Comparison of ENCODE assay signal across 7 cellular contexts in genomic region chr2:68653538-68653982, GRCh38. TPM values are rescaled to one million over a fixed set of nuclear protein-coding genes. Genes with fewer than 3 reads are reported as not detected.
A peak's percentile ranks its signal among the peaks of the same experiment; 100 is the strongest.
DNase-seq lines count a peak whose midpoint lies in the region; ATAC-seq, FAIRE-seq and TF ChIP-seq lines count a peak whose summit lies in the region.

No MANE protein-coding gene starts in this region.

- ATAC-seq in GM18907 (IDR thresholded peaks at IDR 0.05; ENCODE audit: unreplicated experiment) (peak; percentile 91), HG02884 (IDR thresholded peaks at IDR 0.05; ENCODE audit: unreplicated experiment) (peak; percentile 87)

- FAIRE-seq in bronchial epithelial cell (lab: Jason Lieb, UNC), result peak; percentile 50

- peak overlapping the region; percentile 54; the same call in 1 of the 2 replicates for H3K4me2 ChIP-seq in SK-N-SH
- peak overlapping the region; percentile 50 for H3K4me2 ChIP-seq in smooth muscle cell

- no peaks in the 10 kb centered on the region for H3K36me3 ChIP-seq in SK-N-SH (replicated peaks in 1 of 2; ENCODE audit: control insufficient read depth in 1 of 2, insufficient read depth in 2 of 2, low read length in 1 of 2)
- H3K36me3 ChIP-seq in bronchial epithelial cell (ENCODE audit: control insufficient read depth, insufficient read depth, low read length), result no peaks in the 10 kb centered on the region
- H3K36me3 ChIP-seq in smooth muscle cell (ENCODE audit: low read depth), result no peaks in the 10 kb centered on the region

- H3K79me2 ChIP-seq in SK-N-SH (ENCODE audit: insufficient read depth) (no peaks in the 10 kb centered on the region), smooth muscle cell (ENCODE audit: low read depth) (no peaks in the 10 kb centered on the region)

- H3K4me3 ChIP-seq in SK-N-SH (ENCODE audit: low read depth in 2 of 2, low read length in 1 of 2), result no peak overlapping the region
- no peak overlapping the region for H3K4me3 ChIP-seq in bronchial epithelial cell (ENCODE audit: low read depth, low read length)
- no peak overlapping the region for H3K4me3 ChIP-seq in smooth muscle cell

- no peak for TF ChIP-seq EP300 in SK-N-SH (IDR thresholded peaks at IDR 0.05; ENCODE audit: borderline replicate concordance in 1 of 2, low read depth in 1 of 2, low read length in 1 of 2)

- TF ChIP-seq CTCF in SK-N-SH (IDR thresholded peaks at IDR 0.05), result no peak
- TF ChIP-seq CTCF in bronchial epithelial cell (IDR thresholded peaks at IDR 0.05; ENCODE audit: insufficient read depth, low read length, severe bottlenecking), result no peak
- no peak for TF ChIP-seq CTCF in smooth muscle cell (IDR thresholded peaks at IDR 0.05; ENCODE audit: borderline replicate concordance, insufficient read depth, poor library complexity, severe bottlenecking)

- H3F3A ChIP-seq in SK-N-SH (replicated peaks; ENCODE audit: insufficient read depth), result peaks cover 3% of the 10 kb centered on the region
- H3F3A ChIP-seq in smooth muscle cell (ENCODE audit: low read depth), result no peaks in the 10 kb centered on the region

- no peak for DNase-seq in SK-N-SH
- DNase-seq in bronchial epithelial cell (ENCODE audit: low read depth), result peak; percentile 58
- no peak for DNase-seq in smooth muscle cell (lab: John Stamatoyannopoulos, UW; ENCODE audit: unreplicated experiment)
- no peak for DNase-seq in NCI-H1417 (lab: John Stamatoyannopoulos, UW)
- DNase-seq in T-helper 9 cell, result no peak

- TF ChIP-seq RAD21 in SK-N-SH (IDR thresholded peaks at IDR 0.05; ENCODE audit: low read length), result no peak

- H4K20me1 ChIP-seq in SK-N-SH (ENCODE audit: insufficient read depth) (no peaks in the 10 kb centered on the region), smooth muscle cell (ENCODE audit: low read depth) (no peaks in the 10 kb centered on the region)

- H3K9me2 ChIP-seq in SK-N-SH, result no peaks in the 10 kb centered on the region

- H2AFZ ChIP-seq in SK-N-SH (ENCODE audit: low read depth) (0 out of 2 replicates have a peak overlapping the region, but pooled peaks have one; percentile 44), smooth muscle cell (ENCODE audit: low read depth) (peak overlapping the region; percentile 48)

- H3K4me1 ChIP-seq in SK-N-SH (ENCODE audit: control insufficient read depth in 1 of 2, insufficient read depth in 2 of 2, low read depth in 1 of 2, low read length in 1 of 2) (peaks cover 8 to 14% of the 10 kb centered on the region in 2 experiments; a peak in 2 of 4 replicates), smooth muscle cell (ENCODE audit: low read depth) (no peaks in the 10 kb centered on the region)

- H3K9me3 ChIP-seq in SK-N-SH (no peaks in the 10 kb centered on the region), smooth muscle cell (replicated peaks; ENCODE audit: low read depth) (no peaks in the 10 kb centered on the region)

- 29% methylated on average over 10 of the region's 10 CpGs for WGBS in SK-N-SH (ENCODE audit: low lambda C conversion rate)
- 13% methylated on average over 10 of the region's 10 CpGs for WGBS in smooth muscle cell (ENCODE audit: low lambda C conversion rate)

- POLR2A ChIA-PET in SK-N-SH (lab: Yijun Ruan, JAX), result no interaction called here

- H3K27ac ChIP-seq in SK-N-SH (ENCODE audit: low read depth in 2 of 2, low read length in 1 of 2) (peak overlapping the region in 1 of 2 experiments; percentile 5; a peak in 1 of 4 replicates), smooth muscle cell (ENCODE audit: low read depth) (no peak overlapping the region)

- CTCF ChIA-PET in SK-N-SH (lab: Yijun Ruan, JAX), result interaction anchor here (0.9 to 1.0 kb wide), 2 partner anchors 9 to 166 kb away, joined by 3 read pairs; no protein-coding TSS in a partner anchor

- H3K9ac ChIP-seq in SK-N-SH (no peak overlapping the region), smooth muscle cell (ENCODE audit: low read depth) (no peak overlapping the region)

- H3K27me3 ChIP-seq in SK-N-SH (ENCODE audit: insufficient read depth) (peaks cover 6% of the 10 kb centered on the region; the same call in 1 of the 2 replicates), bronchial epithelial cell (ENCODE audit: control insufficient read depth, insufficient read depth, low read length) (peaks cover 2% of the 10 kb centered on the region), smooth muscle cell (ENCODE audit: low read depth) (no peaks in the 10 kb centered on the region)

TF ChIP-seq in SK-N-SH, 30 proteins besides CTCF, POLR2A, EP300 and RAD21:
- peak; percentile 62 for TF ChIP-seq FOSL2 (IDR thresholded peaks at IDR 0.05; ENCODE audit: borderline replicate concordance, low read depth)
- TF ChIP-seq MAX (IDR thresholded peaks at IDR 0.05; ENCODE audit: low read depth), result 0 out of 2 replicates have a peak, but pooled peaks have one; percentile 21
- peak; percentile 70 for TF ChIP-seq JUND (IDR thresholded peaks at IDR 0.05)
- TF ChIP-seq YY1 (IDR thresholded peaks at IDR 0.05; ENCODE audit: low read depth), result no peak
- TF ChIP-seq FOXJ3 (CRISPR knock-in tag; IDR thresholded peaks at IDR 0.05), result no peak
- TF ChIP-seq RXRA (IDR thresholded peaks at IDR 0.05; ENCODE audit: borderline replicate concordance, low read depth), result no peak
- TF ChIP-seq NFIC (IDR thresholded peaks at IDR 0.05; ENCODE audit: borderline replicate concordance), result 0 out of 2 replicates have a peak, but pooled peaks have one; percentile 21
- peak; percentile 38; the same call in 1 of the 2 replicates for TF ChIP-seq TCF12 (IDR thresholded peaks at IDR 0.05)

RNA-seq across cellular contexts. Expression of gene PROKR1, which starts 10.2 kb away (rescaled TPM):
- not detected in 2 replicates for polyA plus RNA-seq in SK-N-SH (2012; rRNA removed)
- not detected in 2 replicates for polyA plus RNA-seq in SK-N-SH (2012; cell fraction: cytosol; rRNA removed)
- 0.05 and 0.06 TPM in 2 replicates for polyA plus RNA-seq in SK-N-SH (2012; cell fraction: nucleus; rRNA removed)
- not detected in 2 replicates for total RNA-seq in bronchial epithelial cell
- not detected in 2 replicates for total RNA-seq in smooth muscle cell
- polyA plus RNA-seq in smooth muscle cell, result not detected in 2 replicates
